ENCODE assay signal across 8 cellular contexts in genomic region chr1:153659175-153659534, GRCh38. TPM values are rescaled to one million over a fixed set of nuclear protein-coding genes. Genes with fewer than 3 reads are reported as not detected.
A peak's percentile ranks its signal among the peaks of the same experiment; 100 is the strongest.
DNase-seq lines count a peak whose midpoint lies in the region; ATAC-seq and TF ChIP-seq lines count a peak whose summit lies in the region.

No MANE protein-coding gene starts in this region.

- H3K4me2 ChIP-seq in OCI-LY3 (ENCODE audit: low read length), result peak overlapping the region; percentile 76
- peak overlapping the region; percentile 92 for H3K4me2 ChIP-seq in neuronal stem cell (ENCODE audit: insufficient read depth, low read length, poor library complexity, severe bottlenecking)

- peak overlapping the region; percentile 86 for H3K27ac ChIP-seq in CD8-positive, alpha-beta memory T cell (ENCODE audit: low read depth, low read length)
- peak overlapping the region; percentile 75 for H3K27ac ChIP-seq in OCI-LY3 (ENCODE audit: low read length)
- H3K27ac ChIP-seq in neuronal stem cell (replicated peaks; ENCODE audit: low read length), result peak overlapping the region; percentile 95

- peaks cover 9 to 48% (median 10%) of the 10 kb centered on the region in 3 donors for H3K36me3 Mint-ChIP-seq in CD8-positive, alpha-beta memory T cell
- H3K36me3 Mint-ChIP-seq in endothelial cell (ENCODE audit: low read depth, unreplicated experiment), result peaks cover 20% of the 10 kb centered on the region

- peaks cover 16% of the 10 kb centered on the region for H3K79me2 ChIP-seq in OCI-LY3 (ENCODE audit: low read length)

- H3K4me3 Mint-ChIP-seq in CD8-positive, alpha-beta memory T cell, result peak overlapping the region; percentile 94 to 97 (median 96)
- H3K4me3 Mint-ChIP-seq in endothelial cell (ENCODE audit: unreplicated experiment), result peak overlapping the region; percentile 96

- peak overlapping the region in 7 of 8 donors; percentile 26 to 96 (median 95) for H3K27ac Mint-ChIP-seq in CD8-positive, alpha-beta memory T cell
- peak overlapping the region; percentile 62 for H3K27ac Mint-ChIP-seq in endothelial cell (ENCODE audit: unreplicated experiment)

- H3K23ac ChIP-seq in neuronal stem cell (ENCODE audit: low read depth, low read length, poor library complexity), result no peak overlapping the region

- no peak overlapping the region for H3K4ac ChIP-seq in neuronal stem cell (ENCODE audit: low read length)

- peaks cover 5% of the 10 kb centered on the region for H3K79me1 ChIP-seq in neuronal stem cell (ENCODE audit: low read depth, low read length)

- no peak overlapping the region for H2BK5ac ChIP-seq in neuronal stem cell (ENCODE audit: low read length)

- H3K27me3 ChIP-seq in CD8-positive, alpha-beta memory T cell (ENCODE audit: insufficient read depth, low read length, poor library complexity, severe bottlenecking), result no peaks in the 10 kb centered on the region
- H3K27me3 ChIP-seq in OCI-LY3 (ENCODE audit: low read depth, low read length), result no peaks in the 10 kb centered on the region
- H3K27me3 ChIP-seq in neuronal stem cell (ENCODE audit: control insufficient read depth in 3 of 3, insufficient read depth in 3 of 3, low read depth in 1 of 3, low read length in 3 of 3), result no peaks in the 10 kb centered on the region

- H3K9ac ChIP-seq in OCI-LY3 (ENCODE audit: low read length) (peak overlapping the region; percentile 80), neuronal stem cell (ENCODE audit: low read depth, low read length, poor library complexity) (peak overlapping the region; percentile 92)

- no peaks in the 10 kb centered on the region for H3K9me3 ChIP-seq in CD8-positive, alpha-beta memory T cell (ENCODE audit: low read length)
- H3K9me3 ChIP-seq in OCI-LY3 (ENCODE audit: insufficient read depth, low read length) (no peaks in the 10 kb centered on the region), neuronal stem cell (replicated peaks in 1 of 2; ENCODE audit: control insufficient read depth in 2 of 2, insufficient read depth in 1 of 2, low read depth in 1 of 2, low read length in 2 of 2) (no peaks in the 10 kb centered on the region)

- H2BK120ac ChIP-seq in neuronal stem cell (ENCODE audit: low read depth, low read length), result no peak overlapping the region

- peaks cover 18% of the 10 kb centered on the region for H3K4me1 ChIP-seq in CD8-positive, alpha-beta memory T cell (ENCODE audit: insufficient read depth, low read length)
- H3K4me1 ChIP-seq in OCI-LY3 (ENCODE audit: low read length) (peaks cover 13% of the 10 kb centered on the region), neuronal stem cell (ENCODE audit: control insufficient read depth in 2 of 2, insufficient read depth in 1 of 2, low read depth in 1 of 2, low read length in 2 of 2) (peaks cover 4 to 6% of the 10 kb centered on the region in 2 donors)

- peaks cover 30% of the 10 kb centered on the region for H3K36me3 ChIP-seq in CD8-positive, alpha-beta memory T cell (ENCODE audit: insufficient read depth, low read length)
- peaks cover 34% of the 10 kb centered on the region for H3K36me3 ChIP-seq in OCI-LY3 (replicated peaks; ENCODE audit: low read depth, low read length)
- peaks cover 21 to 44% of the 10 kb centered on the region in 2 donors for H3K36me3 ChIP-seq in neuronal stem cell (replicated peaks in 1 of 2; ENCODE audit: control insufficient read depth in 2 of 2, insufficient read depth in 2 of 2, low read length in 2 of 2)

- WGBS in neuronal stem cell (ENCODE audit: extremely low coverage in 2 of 2, insufficient read length in 2 of 2, insufficient replicate concordance in 1 of 2), 2 donors, result no CpG with 5 or more reads among the region's 8 CpGs

- no peaks in the 10 kb centered on the region for H4K20me1 ChIP-seq in OCI-LY3 (ENCODE audit: insufficient read depth, low read length)

- no peaks in the 10 kb centered on the region for H3K9me3 Mint-ChIP-seq in CD8-positive, alpha-beta memory T cell
- H3K9me3 Mint-ChIP-seq in endothelial cell (ENCODE audit: unreplicated experiment), result no peaks in the 10 kb centered on the region

- peak overlapping the region; percentile 100 for H3K18ac ChIP-seq in neuronal stem cell (ENCODE audit: low read length)

- no peak overlapping the region for H2BK15ac ChIP-seq in neuronal stem cell (ENCODE audit: low read length)

- ATAC-seq in HG03442 (IDR thresholded peaks at IDR 0.05; ENCODE audit: unreplicated experiment) (no peak), HG02938 (IDR thresholded peaks at IDR 0.05; ENCODE audit: unreplicated experiment) (no peak)

- H2AFZ ChIP-seq in OCI-LY3 (ENCODE audit: low read depth, low read length) (no peak overlapping the region), neuronal stem cell (ENCODE audit: low read length) (peak overlapping the region; percentile 98)

- H2BK12ac ChIP-seq in neuronal stem cell (ENCODE audit: low read length), result no peak overlapping the region

- H3K27me3 Mint-ChIP-seq in CD8-positive, alpha-beta memory T cell, result no peaks in the 10 kb centered on the region
- H3K27me3 Mint-ChIP-seq in endothelial cell (ENCODE audit: unreplicated experiment), result peaks cover 4% of the 10 kb centered on the region

- no peak for TF ChIP-seq CTCF in OCI-LY3 (IDR thresholded peaks at IDR 0.05; ENCODE audit: low read depth, low read length)
- TF ChIP-seq CTCF in endothelial cell (IDR thresholded peaks at IDR 0.05; ENCODE audit: unreplicated experiment), result no peak
- TF ChIP-seq CTCF in GM20000 (IDR thresholded peaks at IDR 0.05; ENCODE audit: extremely low read depth, missing control alignments), result no peak

- H3K4me3 ChIP-seq in CD8-positive, alpha-beta memory T cell (ENCODE audit: low read length), result peak overlapping the region; percentile 91
- H3K4me3 ChIP-seq in OCI-LY3 (ENCODE audit: low read length) (peak overlapping the region; percentile 83), neuronal stem cell (ENCODE audit: low read length in 2 of 2) (peak overlapping the region; percentile 76 to 97)

- POLR2A ChIA-PET in CD8-positive, alpha-beta memory T cell (lab: Charles Lee), result interaction anchor here (0.8 to 1.7 kb wide), 5 partner anchors 9 to 116 kb away, joined by 3 to 18 read pairs (median 3); partner anchors contain the start of genes CHTOP, ILF2 and SLC27A3

- H2AK5ac ChIP-seq in neuronal stem cell (ENCODE audit: low read depth, low read length), result peak overlapping the region; percentile 6

- no peak overlapping the region for H4K8ac ChIP-seq in neuronal stem cell (ENCODE audit: low read depth, low read length)

- H3K14ac ChIP-seq in neuronal stem cell (ENCODE audit: low read length), result no peak overlapping the region

- peaks cover 13 to 21% (median 18%) of the 10 kb centered on the region in 3 donors for H3K4me1 Mint-ChIP-seq in CD8-positive, alpha-beta memory T cell
- peaks cover 6% of the 10 kb centered on the region for H3K4me1 Mint-ChIP-seq in endothelial cell (ENCODE audit: unreplicated experiment)

- no peak for DNase-seq in CD8-positive, alpha-beta memory T cell
- DNase-seq in endothelial cell (ENCODE audit: low spot score) (no peak), neuronal stem cell (ENCODE audit: low spot score) (no peak), GM20000 (ENCODE audit: low spot score) (no peak), iPS-NIHi7 (ENCODE audit: extremely low spot score) (no peak)

- CTCF ChIA-PET in CD8-positive, alpha-beta memory T cell (lab: Charles Lee), result interaction anchor here (0.6 to 2.0 kb wide), 4 partner anchors 11 to 70 kb away, joined by 3 to 8 read pairs (median 4); partner anchors contain the start of genes CHTOP and ILF2

- no peak overlapping the region for H4K91ac ChIP-seq in neuronal stem cell (ENCODE audit: low read depth, low read length, poor library complexity)

RNA-seq across cellular contexts. Expression of gene SNAPIN, which starts 0.7 kb away (rescaled TPM):
- total RNA-seq in CD8-positive, alpha-beta memory T cell, result 10 to 100 TPM; 36.7 to 39.0 TPM
- 87.7 TPM for polyA plus RNA-seq in CD8-positive, alpha-beta memory T cell
- 23.6 TPM for total RNA-seq in endothelial cell (ENCODE audit: unreplicated experiment)
- 50.9 TPM for polyA plus RNA-seq in neuronal stem cell (2013, experiment 1 of 2)
- polyA plus RNA-seq in neuronal stem cell (2013, experiment 2 of 2), result 51.1 TPM

RNA-seq across cellular contexts. Expression of gene ILF2, which starts 11.6 kb away (rescaled TPM):
- total RNA-seq in CD8-positive, alpha-beta memory T cell, result 100 to 1,000 TPM; 379 to 394 TPM
- 126 TPM for polyA plus RNA-seq in CD8-positive, alpha-beta memory T cell
- total RNA-seq in endothelial cell (ENCODE audit: unreplicated experiment), result 216 TPM
- polyA plus RNA-seq in neuronal stem cell (2013, experiment 1 of 2), result 342 TPM
- polyA plus RNA-seq in neuronal stem cell (2013, experiment 2 of 2), result 328 TPM

RNA-seq across cellular contexts. Expression of gene NPR1, which starts 19.3 kb away (rescaled TPM):
- not detected for total RNA-seq in CD8-positive, alpha-beta memory T cell
- not detected for polyA plus RNA-seq in CD8-positive, alpha-beta memory T cell
- total RNA-seq in endothelial cell (ENCODE audit: unreplicated experiment), result 57.1 TPM
- polyA plus RNA-seq in neuronal stem cell (2013, experiment 1 of 2), result 0.74 TPM
- 0.76 TPM for polyA plus RNA-seq in neuronal stem cell (2013, experiment 2 of 2)

RNA-seq across cellular contexts. Expression of gene CHTOP, which starts 25.3 kb away (rescaled TPM):
- total RNA-seq in CD8-positive, alpha-beta memory T cell, result 10 to 100 TPM; 95.9 to 98.9 TPM
- 70.2 TPM for polyA plus RNA-seq in CD8-positive, alpha-beta memory T cell
- 59.3 TPM for total RNA-seq in endothelial cell (ENCODE audit: unreplicated experiment)
- polyA plus RNA-seq in neuronal stem cell (2013, experiment 1 of 2), result 77.4 TPM
- polyA plus RNA-seq in neuronal stem cell (2013, experiment 2 of 2), result 76.9 TPM

RNA-seq across cellular contexts. Expression of gene S100A1, which starts 30.9 kb away (rescaled TPM):
- total RNA-seq in CD8-positive, alpha-beta memory T cell, result not detected
- polyA plus RNA-seq in CD8-positive, alpha-beta memory T cell, result 0.07 TPM
- not detected for total RNA-seq in endothelial cell (ENCODE audit: unreplicated experiment)
- polyA plus RNA-seq in neuronal stem cell (2013, experiment 1 of 2), result 0.22 TPM
- 0.12 TPM for polyA plus RNA-seq in neuronal stem cell (2013, experiment 2 of 2)

Comparison
In these comparisons a context has a peak if more than half of its experiments do, and no peak if none do; other contexts are left out.
1. RNA of gene NPR1, which starts 19.3 kb away (total RNA-seq): 57.1 TPM in endothelial cell (single experiment); not detected in CD8-positive, alpha-beta memory T cell; every median in the first group is over 10 times any median in the second.
2. Peak in every context shown above with its lines, with median percentiles within 50 percentile points of each other: H3K27ac ChIP-seq and H3K4me3 ChIP-seq.